Comparison of ENCODE assay signal across 28 cellular contexts in genomic region chr16:21064203-21064602, GRCh38.
"Had no signal": no experiment of that assay in that cellular context is flagged by ENCODE, and none has a peak within 500 bp of the region (broad histone marks: within the 10 kb centered on the region; RNA-seq: fewer than 3 reads in every experiment).

No MANE protein-coding gene starts in this region.

- H3K4me3 ChIP-seq: colonic mucosa, coronary artery, dorsolateral prefrontal cortex, esophagus muscularis mucosa, esophagus squamous epithelium, gastrocnemius medialis, gastroesophageal sphincter, heart left ventricle, heart right ventricle had no signal

- DNase-seq: colonic mucosa; cortex of kidney; dermis blood vessel endothelial cell; dorsolateral prefrontal cortex; effector CD4-positive, alpha-beta T cell; effector CD8-positive, alpha-beta T cell; effector memory CD4-positive, alpha-beta T cell; effector memory CD8-positive, alpha-beta T cell; endodermal cell; erythroblast; esophagus squamous epithelium; foreskin fibroblast; foreskin keratinocyte; foreskin melanocyte; gastrocnemius medialis; glutamatergic neuron; head of caudate nucleus; heart left ventricle; heart right ventricle had no signal

- H3K27me3 ChIP-seq: colonic mucosa, esophagus squamous epithelium, foreskin keratinocyte, gastrocnemius medialis, gastroesophageal sphincter, heart left ventricle, heart right ventricle had no signal

- FAIRE-seq: colon, endometrium, endothelial cell of umbilical vein, frontal cortex had no signal

- H3K36me3 ChIP-seq: colonic mucosa, esophagus muscularis mucosa, esophagus squamous epithelium, gastrocnemius medialis, gastroesophageal sphincter, heart left ventricle, heart right ventricle had no signal

- H3K27ac ChIP-seq: colonic mucosa, coronary artery, dorsolateral prefrontal cortex, epithelial cell of prostate, esophagus muscularis mucosa, esophagus squamous epithelium, foreskin keratinocyte, gastrocnemius medialis, gastroesophageal sphincter, heart left ventricle, heart right ventricle had no signal

- ATAC-seq: effector memory CD8-positive, alpha-beta T cell; esophagus mucosa; foreskin keratinocyte; gastrocnemius medialis; gastroesophageal sphincter; heart left ventricle; heart right ventricle had no signal

- H3K4me1 ChIP-seq: colonic mucosa, esophagus muscularis mucosa, esophagus squamous epithelium, foreskin keratinocyte, gastrocnemius medialis, gastroesophageal sphincter, heart left ventricle, heart right ventricle had no signal

- H3K9me3 ChIP-seq: colonic mucosa, esophagus squamous epithelium, gastrocnemius medialis had no signal
